Comparison of ENCODE assay signal across 8 cellular contexts in genomic region chr11:62881579-62882427, GRCh38. TPM values are rescaled to one million over a fixed set of nuclear protein-coding genes. Genes with fewer than 3 reads are reported as not detected.
A peak's percentile ranks its signal among the peaks of the same experiment; 100 is the strongest.
DNase-seq lines count a peak whose midpoint lies in the region; ATAC-seq and TF ChIP-seq lines count a peak whose summit lies in the region.

No MANE protein-coding gene starts in this region.

- H3K4me3 ChIP-seq in suprapubic skin = peak overlapping the region; percentile 92

- peak; percentile 38 for ATAC-seq in GM21529 (IDR thresholded peaks at IDR 0.05; ENCODE audit: unreplicated experiment)

- TF ChIP-seq POLR2A in suprapubic skin (IDR thresholded peaks at IDR 0.05) = no peak

- H3K36me3 ChIP-seq in suprapubic skin = peaks cover 41% of the 10 kb centered on the region

- TF ChIP-seq EP300 in suprapubic skin (IDR thresholded peaks at IDR 0.05) = no peak

- 2% methylated on average over 18 of the region's 21 CpGs for WGBS in suprapubic skin

- no peaks in the 10 kb centered on the region for H3K27me3 ChIP-seq in suprapubic skin

- no peaks in the 10 kb centered on the region for H3K9me3 Mint-ChIP-seq in IgD-negative memory B cell

- H3K36me3 Mint-ChIP-seq in IgD-negative memory B cell = peaks cover 8% of the 10 kb centered on the region

- DNase-seq in DMS79 (lab: John Stamatoyannopoulos, UW) = peak; percentile 96
- DNase-seq in SHP77 treated with DMSO at 0.1 percent for 48 hours (lab: John Stamatoyannopoulos, UW) = peak; percentile 51
- peak; percentile 92 for DNase-seq in activated gamma-delta T cell treated with anti-CD3 and anti-CD28 coated beads, Interleukin-2, amount 50 U/mL, for 16 hours (ENCODE audit: low read depth)
- DNase-seq in foreskin melanocyte = peak; percentile 98
- DNase-seq in occipital lobe (lab: John Stamatoyannopoulos, UW) = peak; percentile 88
- peak; percentile 98 to 99 for DNase-seq in suprapubic skin (ENCODE audit: low spot score in 2 of 2)

- no peaks in the 10 kb centered on the region for H3K9me3 ChIP-seq in suprapubic skin

- no peak for TF ChIP-seq CTCF in suprapubic skin (IDR thresholded peaks at IDR 0.05)

- peaks cover 81% of the 10 kb centered on the region for H3K4me1 ChIP-seq in suprapubic skin

- H3K27me3 Mint-ChIP-seq in IgD-negative memory B cell = no peaks in the 10 kb centered on the region

- H3K4me3 Mint-ChIP-seq in IgD-negative memory B cell = peak overlapping the region; percentile 99 to 100 (median 100)

- peaks cover 24 to 50% (median 27%) of the 10 kb centered on the region in 3 donors for H3K4me1 Mint-ChIP-seq in IgD-negative memory B cell

- H3K27ac ChIP-seq in suprapubic skin = peak overlapping the region; percentile 100

- H3K27ac Mint-ChIP-seq in IgD-negative memory B cell = peak overlapping the region; percentile 98 to 100 (median 100)

RNA-seq across cellular contexts. Expression of gene SLC3A2, which starts 1.1 kb away (rescaled TPM):
- 111 TPM for polyA plus RNA-seq in IgD-negative memory B cell
- 87.3 TPM for total RNA-seq in occipital lobe
- 100 to 1,000 TPM; 170 to 234 (median 198) TPM for total RNA-seq in suprapubic skin

RNA-seq across cellular contexts. Expression of gene CHRM1, which starts 39.4 kb away (rescaled TPM):
- polyA plus RNA-seq in IgD-negative memory B cell = not detected
- 12.3 TPM for total RNA-seq in occipital lobe
- 1 to 10 TPM; 2.5 to 5.4 (median 4.5) TPM for total RNA-seq in suprapubic skin

RNA-seq across cellular contexts. Expression of gene WDR74, which starts 42.4 kb away (rescaled TPM):
- polyA plus RNA-seq in IgD-negative memory B cell = 57.5 TPM
- total RNA-seq in occipital lobe (47.9 TPM), suprapubic skin (10 to 100 TPM; 63.3 to 79.8 (median 70.3) TPM)

RNA-seq across cellular contexts. Expression of gene TEX54, which starts 49.2 kb away (rescaled TPM):
- polyA plus RNA-seq in IgD-negative memory B cell = not detected
- total RNA-seq in occipital lobe = not detected
- not detected for total RNA-seq in suprapubic skin

RNA-seq across cellular contexts. Expression of gene STX5, which starts 50.0 kb away (rescaled TPM):
- polyA plus RNA-seq in IgD-negative memory B cell = 39.8 TPM
- total RNA-seq in occipital lobe = 32.8 TPM
- total RNA-seq in suprapubic skin = 10 to 100 TPM; 26.8 to 47.8 (median 43.2) TPM

Comparison
In these comparisons a context has a peak if more than half of its experiments do, and no peak if none do; other contexts are left out.
1. Peak in every context shown above with its lines: DNase-seq, ATAC-seq, H3K4me3 ChIP-seq and H3K27ac ChIP-seq.